Comparison of ENCODE assay signal across 26 cellular contexts in the genomic region with DNA sequence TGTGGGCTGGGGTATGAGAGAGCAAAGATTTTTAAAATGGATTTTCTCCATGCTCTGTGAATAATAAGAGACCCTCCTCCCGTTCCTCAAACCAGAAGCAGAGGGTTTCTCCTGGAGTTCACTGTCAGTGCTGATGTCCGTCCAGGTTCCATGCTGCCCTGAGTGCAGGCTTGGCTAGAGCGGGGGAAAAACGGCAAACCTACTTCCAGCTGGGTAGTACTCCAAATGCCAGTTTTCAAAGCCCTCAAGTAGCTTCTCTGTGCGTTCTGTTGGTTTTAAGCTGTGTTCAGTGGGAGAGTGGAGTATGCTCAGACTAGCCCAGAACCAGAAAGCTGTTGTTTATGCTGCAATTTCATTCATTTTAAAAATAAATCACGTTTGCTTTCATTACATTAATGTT. TPM values are rescaled to one million over a fixed set of nuclear protein-coding genes. Genes with fewer than 3 reads are reported as not detected.
"Had no signal": no experiment of that assay in that cellular context is flagged by ENCODE, and none has a peak within 500 bp of the region (broad histone marks: within the 10 kb centered on the region; RNA-seq: fewer than 3 reads in every experiment).

No MANE protein-coding gene starts in this region.

- H3K4me3 Mint-ChIP-seq: activated B cell treated with CpG ODN at 0.5 μM for 24 hours; activated CD8-positive, alpha-beta memory T cell treated with anti-CD3 and anti-CD28 coated beads, Interleukin-2, amount 10 ng/mL, durations not matched to agents 7 days and 5 days; activated CD8-positive, alpha-beta T cell treated with anti-CD3 and anti-CD28 coated beads, Interleukin-2, amount 10 ng/mL, durations not matched to agents 7 days and 5 days; effector memory CD8-positive, alpha-beta T cell; stimulated activated naive CD8-positive, alpha-beta T cell treated with anti-CD3 and anti-CD28 coated beads, Interleukin-15, Interleukin-2, amounts not matched to agents 100 ng/mL and 50 ng/mL, for 24 hours; T-helper 2 cell treated with Interferon-gamma antibody and Interleukin-4, amounts not matched to agents 5 μg/mL and 100 μg/mL, for 36 hours had no signal

- DNase-seq: activated B cell treated with CpG ODN at 0.5 μM for 24 hours; activated CD8-positive, alpha-beta memory T cell treated with anti-CD3 and anti-CD28 coated beads, Interleukin-2, amount 10 ng/mL, durations not matched to agents 7 days and 5 days; activated CD8-positive, alpha-beta T cell treated with anti-CD3 and anti-CD28 coated beads, Interleukin-2, amount 10 ng/mL, durations not matched to agents 7 days and 5 days; activated T-cell treated with anti-CD3 and anti-CD28 coated beads, Interleukin-2, amount 50 U/mL, for 48 hours; effector memory CD8-positive, alpha-beta T cell; foreskin keratinocyte; heart right ventricle; kidney glomerular epithelial cell; lower lobe of right lung; mesendoderm; mucosa of descending colon; right lobe of liver; stimulated activated CD4-positive, alpha-beta T cell treated with anti-CD3 and anti-CD28 coated beads, Interleukin-2, amount 100 ng/mL, for 48 hours; T-helper 1 cell; upper lobe of left lung had no signal

- H3K4me1 Mint-ChIP-seq: activated B cell treated with CpG ODN at 0.5 μM for 24 hours; activated CD8-positive, alpha-beta memory T cell treated with anti-CD3 and anti-CD28 coated beads, Interleukin-2, amount 10 ng/mL, durations not matched to agents 7 days and 5 days had no signal

- H3K27me3 ChIP-seq: foreskin keratinocyte, right lobe of liver, upper lobe of left lung, vagina had no signal

- H3K9me3 ChIP-seq: lower lobe of right lung, mucosa of descending colon, right lobe of liver, upper lobe of left lung, vagina had no signal

- H3K4me1 ChIP-seq: foreskin keratinocyte, lower lobe of right lung, right lobe of liver, upper lobe of left lung had no signal

- H3K4me3 ChIP-seq: coronary artery, heart right ventricle, lower lobe of right lung, mucosa of descending colon, right lobe of liver, upper lobe of left lung, vagina had no signal

- ATAC-seq: activated CD8-positive, alpha-beta memory T cell treated with anti-CD3 and anti-CD28 coated beads, Interleukin-2, amount 10 ng/mL, durations not matched to agents 7 days and 5 days; activated CD8-positive, alpha-beta T cell treated with anti-CD3 and anti-CD28 coated beads, Interleukin-2, amount 10 ng/mL, durations not matched to agents 7 days and 5 days; activated naive CD4-positive, alpha-beta T cell treated with anti-CD3 and anti-CD28 coated beads, Interleukin-2, amount 50 U/mL, for 72 hours; effector memory CD8-positive, alpha-beta T cell; esophagus mucosa; foreskin keratinocyte; heart right ventricle; left lobe of liver; lower lobe of right lung; mucosa of descending colon; right lobe of liver had no signal

- H3K9me3 Mint-ChIP-seq: activated T-helper 2 cell treated with anti-CD3 and anti-CD28 coated beads, Interferon-gamma antibody, Interleukin-2, Interleukin-4, amounts not matched to agents 10 μg/mL and 5 μg/mL and 100 μg/mL, durations not matched to agents 14 hours and 24 hours and 36 hours; effector memory CD8-positive, alpha-beta T cell; T-helper 2 cell treated with Interferon-gamma antibody and Interleukin-4, amounts not matched to agents 5 μg/mL and 100 μg/mL, for 36 hours had no signal

- H3K27ac ChIP-seq: foreskin keratinocyte, heart right ventricle, lower lobe of right lung, right lobe of liver, upper lobe of left lung, vagina had no signal

- H3K36me3 ChIP-seq: heart right ventricle, lower lobe of right lung, right lobe of liver, upper lobe of left lung, vagina had no signal

- H3K36me3 Mint-ChIP-seq: activated CD8-positive, alpha-beta memory T cell treated with anti-CD3 and anti-CD28 coated beads, Interleukin-2, amount 10 ng/mL, durations not matched to agents 7 days and 5 days; activated naive CD4-positive, alpha-beta T cell treated with anti-CD3 and anti-CD28 coated beads, Interleukin-2, amount 50 U/mL, for 72 hours had no signal

- H3K27ac Mint-ChIP-seq: activated B cell treated with CpG ODN at 0.5 μM for 24 hours; activated CD8-positive, alpha-beta memory T cell treated with anti-CD3 and anti-CD28 coated beads, Interleukin-2, amount 10 ng/mL, durations not matched to agents 7 days and 5 days; activated CD8-positive, alpha-beta T cell treated with anti-CD3 and anti-CD28 coated beads, Interleukin-2, amount 10 ng/mL, durations not matched to agents 7 days and 5 days; activated naive CD4-positive, alpha-beta T cell treated with anti-CD3 and anti-CD28 coated beads, Interleukin-2, amount 50 U/mL, for 72 hours; activated T-helper 2 cell treated with anti-CD3 and anti-CD28 coated beads, Interferon-gamma antibody, Interleukin-2, Interleukin-4, amounts not matched to agents 10 μg/mL and 5 μg/mL and 100 μg/mL, durations not matched to agents 14 hours and 24 hours and 36 hours; effector memory CD8-positive, alpha-beta T cell; stimulated activated naive CD8-positive, alpha-beta T cell treated with anti-CD3 and anti-CD28 coated beads, Interleukin-15, Interleukin-2, amounts not matched to agents 100 ng/mL and 50 ng/mL, for 24 hours; T-helper 2 cell treated with Interferon-gamma antibody and Interleukin-4, amounts not matched to agents 5 μg/mL and 100 μg/mL, for 36 hours had no signal

RNA-seq across cellular contexts. Expression of gene RASGEF1C, which starts 40.3 kb away (rescaled TPM):
- total RNA-seq: activated B cell treated with CpG ODN at 0.5 μM for 24 hours; activated CD8-positive, alpha-beta memory T cell treated with anti-CD3 and anti-CD28 coated beads, Interleukin-2, amount 10 ng/mL, durations not matched to agents 7 days and 5 days; activated CD8-positive, alpha-beta T cell treated with anti-CD3 and anti-CD28 coated beads, Interleukin-2, amount 10 ng/mL, durations not matched to agents 7 days and 5 days; activated naive CD4-positive, alpha-beta T cell treated with anti-CD3 and anti-CD28 coated beads, Interleukin-2, amount 50 U/mL, for 72 hours; activated T-helper 2 cell treated with anti-CD3 and anti-CD28 coated beads, Interferon-gamma antibody, Interleukin-2, Interleukin-4, amounts not matched to agents 10 μg/mL and 5 μg/mL and 100 μg/mL, durations not matched to agents 14 hours and 24 hours and 36 hours; bronchial epithelial cell; esophagus mucosa; foreskin keratinocyte; lower lobe of right lung; myocyte; renal cortical epithelial cell; upper lobe of left lung had no signal
- polyA plus RNA-seq: foreskin keratinocyte had no signal
